ENCODE assay signal across 7 cellular contexts in genomic region chr5:58711965-58712364, GRCh38.
"Had no signal": no experiment of that assay in that cellular context is flagged by ENCODE, and none has a peak within 500 bp of the region (broad histone marks: within the 10 kb centered on the region; RNA-seq: fewer than 3 reads in every experiment).

No MANE protein-coding gene starts in this region.

- FAIRE-seq: HTR-8/SVneo had no signal

- ATAC-seq: HCT116 had no signal

- H3K9me3 ChIP-seq: HAP-1 had no signal

- H3K4me3 ChIP-seq: GM23248, HAP-1 had no signal

- H3K36me3 ChIP-seq: HAP-1 had no signal

- H3K4me1 ChIP-seq: HAP-1 had no signal

- H3K9ac ChIP-seq: GM23248 had no signal

- H3K27ac ChIP-seq: GM23248 had no signal

- DNase-seq: GM23248, GOT3, H7, KBM-7 had no signal

- H2AFZ ChIP-seq: GM23248 had no signal
